ENCODE assay signal across 8 cellular contexts in genomic region chr7:138459300-138460175, GRCh38. TPM values are rescaled to one million over a fixed set of nuclear protein-coding genes. Genes with fewer than 3 reads are reported as not detected.
A peak's percentile ranks its signal among the peaks of the same experiment; 100 is the strongest.
DNase-seq lines count a peak whose midpoint lies in the region; ATAC-seq and TF ChIP-seq lines count a peak whose summit lies in the region.

No MANE protein-coding gene starts in this region.

- DNase-seq in NCI-H2107 treated with DMSO at 0.1 percent for 48 hours (lab: John Stamatoyannopoulos, UW; ENCODE audit: unreplicated experiment) (peak; percentile 99), UCSD-AML1 (lab: John Stamatoyannopoulos, UW; ENCODE audit: unreplicated experiment) (peak; percentile 91), mammary epithelial cell (peak; percentile 97)

- H3K27me3 ChIP-seq in mammary epithelial cell (ENCODE audit: insufficient read depth, low read length) (no peaks in the 10 kb centered on the region), iPS-20b (ENCODE audit: insufficient read depth, low read length) (no peaks in the 10 kb centered on the region)

- peak; percentile 72 for ATAC-seq in GM18520 (IDR thresholded peaks at IDR 0.05; ENCODE audit: unreplicated experiment)
- ATAC-seq in HG03095 (IDR thresholded peaks at IDR 0.05; ENCODE audit: unreplicated experiment) = peak; percentile 74

- H3K9me3 ChIP-seq in mammary epithelial cell (replicated peaks; ENCODE audit: insufficient read depth, low read length) (no peaks in the 10 kb centered on the region), iPS-20b (ENCODE audit: insufficient read depth, low read depth, low read length) (no peaks in the 10 kb centered on the region)

- peaks cover 30% of the 10 kb centered on the region for H3K79me2 ChIP-seq in mammary epithelial cell (ENCODE audit: insufficient read depth, low read length)

- WGBS in mammary epithelial cell (ENCODE audit: low coverage, missing lambda C conversion rate) = 15% methylated on average over 26 of the region's 34 CpGs

- intact Hi-C loops in mammary epithelial cell (cut with micrococcal nuclease) = loop anchor here (5.0 kb wide), 1 partner anchor 297 kb away; no protein-coding TSS in a partner anchor

- H3K27ac ChIP-seq in 22Rv1 = peak overlapping the region; percentile 99
- H3K27ac ChIP-seq in mammary epithelial cell (ENCODE audit: insufficient read depth, low read depth, low read length) = no peak overlapping the region
- H3K27ac ChIP-seq in iPS-20b (ENCODE audit: low read length) = peak overlapping the region; percentile 92
- peak overlapping the region in 7 of 21 experiments; percentile 86 to 95 (median 91) for H3K27ac ChIP-seq in skin epidermis

- peak overlapping the region; percentile 49 for H2AFZ ChIP-seq in mammary epithelial cell (ENCODE audit: low read depth, low read length)

- peak overlapping the region; percentile 42 to 51 (median 50) for H3K4me3 ChIP-seq in mammary epithelial cell (replicated peaks in 1 of 3; ENCODE audit: insufficient read depth in 1 of 3, low read depth in 2 of 3, low read length in 3 of 3)
- H3K4me3 ChIP-seq in iPS-20b (ENCODE audit: low read length) = peak overlapping the region; percentile 94
- peak overlapping the region in 6 of 7 experiments; percentile 62 to 93 (median 85) for H3K4me3 ChIP-seq in skin epidermis

- H3K4me1 ChIP-seq in mammary epithelial cell (ENCODE audit: insufficient read depth, low read length) (peaks cover 7% of the 10 kb centered on the region), iPS-20b (ENCODE audit: insufficient read depth, low read length) (peaks cover 20% of the 10 kb centered on the region; the same call in 1 of the 2 replicates)

- H4K20me1 ChIP-seq in mammary epithelial cell (ENCODE audit: insufficient read depth, low read length) = no peaks in the 10 kb centered on the region

- H3K36me3 ChIP-seq in mammary epithelial cell (ENCODE audit: insufficient read depth, low read length) (no peaks in the 10 kb centered on the region), iPS-20b (ENCODE audit: insufficient read depth, low read depth, low read length) (peaks cover 22% of the 10 kb centered on the region)

- H3K4me2 ChIP-seq in mammary epithelial cell (ENCODE audit: insufficient read depth, low read depth, low read length) = peak overlapping the region; percentile 51

- TF ChIP-seq CTCF in 22Rv1 (IDR thresholded peaks at IDR 0.05) (no peak), mammary epithelial cell (conservative IDR thresholded peaks at IDR 0.05 in 1 of 2, IDR thresholded peaks at IDR 0.05 in 1 of 2; ENCODE audit: extremely low read depth in 1 of 2, insufficient read depth in 1 of 2, low read depth in 1 of 2, low read length in 2 of 2) (no peak)

- dilution Hi-C loops in mammary epithelial cell (cut with HindIII; ENCODE audit: low sequenced_read_pairs) = no loop called here

- in situ Hi-C loops in mammary epithelial cell (cut with MboI; ENCODE audit: low sequenced_read_pairs in 2 of 2) = no loop called here

- no TSS peak for BruUV-seq in mammary epithelial cell (replicated peaks; lab: Mats Ljungman, UMichigan)

- CTCF ChIA-PET in mammary epithelial cell (lab: Charles Lee; ENCODE audit: low non-redundant PET) = interaction anchor here (0.7 kb wide), 1 partner anchor 134 kb away, joined by 7 read pairs; no protein-coding TSS in a partner anchor

- H3K9ac ChIP-seq in mammary epithelial cell (ENCODE audit: insufficient read depth, low read length) = no peak overlapping the region
- peak overlapping the region; percentile 98 for H3K9ac ChIP-seq in iPS-20b (ENCODE audit: low read depth, low read length)

RNA-seq across cellular contexts. Expression of gene TRIM24, which starts 0.5 kb away (rescaled TPM):
- 10 to 100 TPM; 11.2 to 12.6 TPM for total RNA-seq in mammary epithelial cell
- 7.0 TPM for polyA plus RNA-seq in mammary epithelial cell
- polyA minus RNA-seq in mammary epithelial cell = 25.5 TPM
